In genomic region chr3:108327168-108327567, GRCh38 we compare ENCODE assay signal across 19 cellular contexts. TPM values are rescaled to one million over a fixed set of nuclear protein-coding genes. Genes with fewer than 3 reads are reported as not detected.
DNase-seq lines count a peak whose midpoint lies in the region; ATAC-seq and TF ChIP-seq lines count a peak whose summit lies in the region.
"Had no signal": no experiment of that assay in that cellular context is flagged by ENCODE, and none has a peak within 500 bp of the region (broad histone marks: within the 10 kb centered on the region; RNA-seq: fewer than 3 reads in every experiment).

No MANE protein-coding gene starts in this region.

- no peak for DNase-seq in T-helper 1 cell
- DNase-seq in activated CD8-positive, alpha-beta T cell treated with anti-CD3 and anti-CD28 coated beads, Interleukin-2, amount 10 ng/mL, durations not matched to agents 7 days and 5 days: no peak
- DNase-seq in activated CD8-positive, alpha-beta T cell treated with anti-CD3 and anti-CD28 coated beads for 36 hours: no peak
- no peak for DNase-seq in neural crest cell (ENCODE audit: low read depth, low spot score)
- no peak for DNase-seq in ACHN
- DNase-seq: CD4-positive, alpha-beta memory T cell; DMS153; DMS79; GDM1; GM23248 had no signal

- no peaks in the 10 kb centered on the region for H3K36me3 ChIP-seq in HEK293 (ENCODE audit: control insufficient read depth in 2 of 2, insufficient read depth in 1 of 2, low read length in 2 of 2)
- H3K36me3 ChIP-seq: BLaER1, HAP-1 had no signal

- H3K27ac Mint-ChIP-seq in T-helper 1 cell treated with Interleukin-12 subunit alpha and Interleukin-12 subunit beta and Interleukin-4 antibody, amounts not matched to agents 30 μg/mL and 1 μg/mL, for 36 hours: peak overlapping the region; percentile 34
- peak overlapping the region; percentile 41 for H3K27ac Mint-ChIP-seq in activated CD8-positive, alpha-beta T cell treated with anti-CD3 and anti-CD28 coated beads, Interleukin-2, amount 10 ng/mL, durations not matched to agents 7 days and 5 days
- H3K27ac Mint-ChIP-seq in activated CD8-positive, alpha-beta T cell treated with anti-CD3 and anti-CD28 coated beads for 36 hours: no peak overlapping the region
- peak overlapping the region; percentile 14 for H3K27ac Mint-ChIP-seq in neural crest cell (ENCODE audit: unreplicated experiment)
- H3K27ac Mint-ChIP-seq: CD14-positive monocyte had no signal

- no peak for TF ChIP-seq CTCF in activated CD8-positive, alpha-beta T cell treated with anti-CD3 and anti-CD28 coated beads for 36 hours (IDR thresholded peaks at IDR 0.05)
- TF ChIP-seq CTCF in HEK293 (tag by site-specific recombination; IDR thresholded peaks at IDR 0.05) (no peak), neural crest cell (conservative IDR thresholded peaks at IDR 0.05) (no peak)

- H3K4me1 ChIP-seq in HEK293 (ENCODE audit: control insufficient read depth, insufficient read depth, low read length): no peaks in the 10 kb centered on the region
- H3K4me1 ChIP-seq: A549, BLaER1, HAP-1 had no signal

- H3K36me3 Mint-ChIP-seq in T-helper 1 cell treated with Interleukin-12 subunit alpha and Interleukin-12 subunit beta and Interleukin-4 antibody, amounts not matched to agents 30 μg/mL and 1 μg/mL, for 36 hours (ENCODE audit: low read depth): peaks cover 25% of the 10 kb centered on the region
- H3K36me3 Mint-ChIP-seq in activated CD8-positive, alpha-beta T cell treated with anti-CD3 and anti-CD28 coated beads, Interleukin-2, amount 10 ng/mL, durations not matched to agents 7 days and 5 days (ENCODE audit: low read depth): peaks cover 56% of the 10 kb centered on the region
- H3K36me3 Mint-ChIP-seq in activated CD8-positive, alpha-beta T cell treated with anti-CD3 and anti-CD28 coated beads for 36 hours (ENCODE audit: low read depth): peaks cover 5% of the 10 kb centered on the region
- no peaks in the 10 kb centered on the region for H3K36me3 Mint-ChIP-seq in neural crest cell (ENCODE audit: low read depth)

- in situ Hi-C loops in ACHN (cut with HindIII; ENCODE audit: low pct_ligation_motif_present, low pct_unique_long_range_greater_than_20kb, low sequenced_read_pairs): no loop called here

- no peak overlapping the region for H3K4me3 ChIP-seq in HEK293 (ENCODE audit: low read depth, low read length)
- H3K4me3 ChIP-seq: A549, BLaER1, GM23248, HAP-1 had no signal

- peaks cover 21% of the 10 kb centered on the region for H3K9me3 Mint-ChIP-seq in T-helper 1 cell treated with Interleukin-12 subunit alpha and Interleukin-12 subunit beta and Interleukin-4 antibody, amounts not matched to agents 30 μg/mL and 1 μg/mL, for 36 hours
- H3K9me3 Mint-ChIP-seq in activated CD8-positive, alpha-beta T cell treated with anti-CD3 and anti-CD28 coated beads, Interleukin-2, amount 10 ng/mL, durations not matched to agents 7 days and 5 days (ENCODE audit: insufficient read depth): peaks cover 11% of the 10 kb centered on the region
- H3K9me3 Mint-ChIP-seq in activated CD8-positive, alpha-beta T cell treated with anti-CD3 and anti-CD28 coated beads for 36 hours: peaks cover 8% of the 10 kb centered on the region
- H3K9me3 Mint-ChIP-seq in neural crest cell: peaks cover 6% of the 10 kb centered on the region

- ATAC-seq in activated CD8-positive, alpha-beta T cell treated with anti-CD3 and anti-CD28 coated beads, Interleukin-2, amount 10 ng/mL, durations not matched to agents 7 days and 5 days: no peak
- no peak for ATAC-seq in activated CD8-positive, alpha-beta T cell treated with anti-CD3 and anti-CD28 coated beads for 36 hours
- ATAC-seq: A549 had no signal

- H3K27ac ChIP-seq in HEK293 (ENCODE audit: extremely low read depth, low read depth, low read length): no peak overlapping the region
- H3K27ac ChIP-seq: 22Rv1, A549, BLaER1, GM23248 had no signal

- CTCF ChIA-PET in activated CD8-positive, alpha-beta T cell treated with anti-CD3 and anti-CD28 coated beads, Interleukin-2, amount 10 ng/mL, durations not matched to agents 7 days and 5 days (lab: Charles Lee): no interaction called here
- CTCF ChIA-PET in activated CD8-positive, alpha-beta T cell treated with anti-CD3 and anti-CD28 coated beads for 36 hours (lab: Charles Lee): interaction anchor here (1.0 kb wide), 1 partner anchor 174 kb away, joined by 3 read pairs; no protein-coding TSS in a partner anchor
- CTCF ChIA-PET in HEK293 (lab: Yijun Ruan, JAX): no interaction called here

- peaks cover 37% of the 10 kb centered on the region for H3K4me1 Mint-ChIP-seq in T-helper 1 cell treated with Interleukin-12 subunit alpha and Interleukin-12 subunit beta and Interleukin-4 antibody, amounts not matched to agents 30 μg/mL and 1 μg/mL, for 36 hours (ENCODE audit: low read depth)
- peaks cover 54% of the 10 kb centered on the region for H3K4me1 Mint-ChIP-seq in activated CD8-positive, alpha-beta T cell treated with anti-CD3 and anti-CD28 coated beads, Interleukin-2, amount 10 ng/mL, durations not matched to agents 7 days and 5 days (ENCODE audit: low read depth)
- H3K4me1 Mint-ChIP-seq in activated CD8-positive, alpha-beta T cell treated with anti-CD3 and anti-CD28 coated beads for 36 hours (ENCODE audit: low read depth): peaks cover 38% of the 10 kb centered on the region
- H3K4me1 Mint-ChIP-seq in neural crest cell: no peaks in the 10 kb centered on the region
- H3K4me1 Mint-ChIP-seq: CD14-positive monocyte had no signal

- peak overlapping the region; percentile 45 for H3K4me3 Mint-ChIP-seq in T-helper 1 cell treated with Interleukin-12 subunit alpha and Interleukin-12 subunit beta and Interleukin-4 antibody, amounts not matched to agents 30 μg/mL and 1 μg/mL, for 36 hours
- H3K4me3 Mint-ChIP-seq in activated CD8-positive, alpha-beta T cell treated with anti-CD3 and anti-CD28 coated beads, Interleukin-2, amount 10 ng/mL, durations not matched to agents 7 days and 5 days: peak overlapping the region; percentile 4
- no peak overlapping the region for H3K4me3 Mint-ChIP-seq in activated CD8-positive, alpha-beta T cell treated with anti-CD3 and anti-CD28 coated beads for 36 hours
- H3K4me3 Mint-ChIP-seq in neural crest cell: no peak overlapping the region
- H3K4me3 Mint-ChIP-seq: CD14-positive monocyte had no signal

- H3K9me3 ChIP-seq in HEK293 (ENCODE audit: control insufficient read depth, insufficient read depth, low read depth, low read length): no peaks in the 10 kb centered on the region
- H3K9me3 ChIP-seq: A549, BLaER1, HAP-1 had no signal

- POLR2A ChIA-PET in activated CD8-positive, alpha-beta T cell treated with anti-CD3 and anti-CD28 coated beads, Interleukin-2, amount 10 ng/mL, durations not matched to agents 7 days and 5 days (lab: Charles Lee): no interaction called here
- POLR2A ChIA-PET in activated CD8-positive, alpha-beta T cell treated with anti-CD3 and anti-CD28 coated beads for 36 hours (lab: Charles Lee): interaction anchor here (0.7 kb wide), 1 partner anchor 61 kb away, joined by 3 read pairs; no protein-coding TSS in a partner anchor
- POLR2A ChIA-PET in HEK293 (lab: Yijun Ruan, JAX): no interaction called here

- H3K27me3 Mint-ChIP-seq in T-helper 1 cell treated with Interleukin-12 subunit alpha and Interleukin-12 subunit beta and Interleukin-4 antibody, amounts not matched to agents 30 μg/mL and 1 μg/mL, for 36 hours (ENCODE audit: low read depth): peaks cover 3% of the 10 kb centered on the region
- no peaks in the 10 kb centered on the region for H3K27me3 Mint-ChIP-seq in activated CD8-positive, alpha-beta T cell treated with anti-CD3 and anti-CD28 coated beads, Interleukin-2, amount 10 ng/mL, durations not matched to agents 7 days and 5 days (ENCODE audit: low read depth)
- H3K27me3 Mint-ChIP-seq in activated CD8-positive, alpha-beta T cell treated with anti-CD3 and anti-CD28 coated beads for 36 hours: peaks cover 2% of the 10 kb centered on the region
- H3K27me3 Mint-ChIP-seq in neural crest cell (ENCODE audit: low read depth): no peaks in the 10 kb centered on the region

- intact Hi-C loops in activated CD8-positive, alpha-beta T cell treated with anti-CD3 and anti-CD28 coated beads for 36 hours (cut with micrococcal nuclease): loop anchor here (10.0 kb wide), 1 partner anchor 172 kb away; no protein-coding TSS in a partner anchor

TF ChIP-seq in HEK293, 187 proteins besides CTCF, POLR2A, EP300 and RAD21:
- TF ChIP-seq ZNF558 (tag by site-specific recombination; IDR thresholded peaks at IDR 0.05) (peak; percentile 93), YY2 (tag by site-specific recombination; IDR thresholded peaks at IDR 0.05) (no peak), GLI4 (tag by site-specific recombination; IDR thresholded peaks at IDR 0.05) (no peak), WT1 (tag by site-specific recombination; IDR thresholded peaks at IDR 0.05) (no peak)
TF ChIP-seq in HEK293: peak in this region for 1.

RNA-seq across cellular contexts. Expression of gene HHLA2, which starts 30.8 kb away (rescaled TPM):
- 1 to 10 TPM; 3.3 to 3.9 TPM for total RNA-seq in activated CD8-positive, alpha-beta T cell treated with anti-CD3 and anti-CD28 coated beads, Interleukin-2, amount 10 ng/mL, durations not matched to agents 7 days and 5 days
- total RNA-seq in activated CD8-positive, alpha-beta T cell treated with anti-CD3 and anti-CD28 coated beads for 36 hours: 1 to 10 TPM; 1.7 to 2.2 TPM
- total RNA-seq in neural crest cell: not detected in 2 replicates
- total RNA-seq: Daoy, GM23248, H4 had no signal

Comparison
In these comparisons a context has a peak if more than half of its experiments do, and no peak if none do; other contexts are left out.
1. H3K4me3 Mint-ChIP-seq: peak in T-helper 1 cell treated with Interleukin-12 subunit alpha and Interleukin-12 subunit beta and Interleukin-4 antibody, amounts not matched to agents 30 μg/mL and 1 μg/mL, for 36 hours (single experiment) and activated CD8-positive, alpha-beta T cell treated with anti-CD3 and anti-CD28 coated beads, Interleukin-2, amount 10 ng/mL, durations not matched to agents 7 days and 5 days (single experiment); none in activated CD8-positive, alpha-beta T cell treated with anti-CD3 and anti-CD28 coated beads for 36 hours (single experiment) and neural crest cell (single experiment).